33 cellular contexts compared by ENCODE assay signal in genomic region chr4:27068151-27068862, GRCh38.
DNase-seq lines count a peak whose midpoint lies in the region; ATAC-seq, FAIRE-seq and TF ChIP-seq lines count a peak whose summit lies in the region.
"Had no signal": no experiment of that assay in that cellular context is flagged by ENCODE, and none has a peak within 500 bp of the region (broad histone marks: within the 10 kb centered on the region; RNA-seq: fewer than 3 reads in every experiment).

No MANE protein-coding gene starts in this region.

- ATAC-seq in activated CD8-positive, alpha-beta memory T cell treated with anti-CD3 and anti-CD28 coated beads, Interleukin-2, amount 10 ng/mL, durations not matched to agents 7 days and 5 days: no peak
- ATAC-seq in HepG2: peak; percentile 66
- no peak for ATAC-seq in GM21619 (IDR thresholded peaks at IDR 0.05; ENCODE audit: unreplicated experiment)
- no peak for ATAC-seq in HG03039 (IDR thresholded peaks at IDR 0.05; ENCODE audit: unreplicated experiment)
- ATAC-seq: activated naive CD4-positive, alpha-beta T cell treated with anti-CD3 and anti-CD28 coated beads, Interleukin-2, amount 50 U/mL, for 72 hours; left lobe of liver; naive thymus-derived CD4-positive, alpha-beta T cell; psoas muscle had no signal

- H3K4me3 ChIP-seq in HepG2 (replicated peaks in 1 of 3; ENCODE audit: insufficient read depth in 1 of 3, low read depth in 2 of 3, low read length in 3 of 3): no peak overlapping the region
- H3K4me3 ChIP-seq: breast epithelium, HAP-1, Peyer's patch, psoas muscle, tibial nerve had no signal

- CTCF ChIA-PET in activated CD8-positive, alpha-beta memory T cell treated with anti-CD3 and anti-CD28 coated beads, Interleukin-2, amount 10 ng/mL, durations not matched to agents 7 days and 5 days (lab: Charles Lee): no interaction called here
- CTCF ChIA-PET in HepG2 (lab: Yijun Ruan, JAX; ENCODE audit: low intra/inter-chr PET ratio, low total read pairs): no interaction called here

- H3K9me3 ChIP-seq in HepG2 (ENCODE audit: low read length): no peaks in the 10 kb centered on the region
- H3K9me3 ChIP-seq: breast epithelium, HAP-1, Peyer's patch, psoas muscle, tibial nerve had no signal

- H3K4me3 Mint-ChIP-seq in activated CD8-positive, alpha-beta memory T cell treated with anti-CD3 and anti-CD28 coated beads, Interleukin-2, amount 10 ng/mL, durations not matched to agents 7 days and 5 days: no peak overlapping the region
- H3K4me3 Mint-ChIP-seq in activated naive CD8-positive, alpha-beta T cell treated with anti-CD3 and anti-CD28 coated beads for 36 hours: no peak overlapping the region
- H3K4me3 Mint-ChIP-seq: CD4-positive, alpha-beta T cell; naive thymus-derived CD4-positive, alpha-beta T cell had no signal

- WGBS in HepG2 (ENCODE audit: low lambda C conversion rate): 2% methylated on average over 12 of the region's 14 CpGs

- peaks cover 2% of the 10 kb centered on the region for H3K27me3 Mint-ChIP-seq in activated CD8-positive, alpha-beta memory T cell treated with anti-CD3 and anti-CD28 coated beads, Interleukin-2, amount 10 ng/mL, durations not matched to agents 7 days and 5 days
- peaks cover 10% of the 10 kb centered on the region for H3K27me3 Mint-ChIP-seq in activated naive CD8-positive, alpha-beta T cell treated with anti-CD3 and anti-CD28 coated beads for 36 hours

- intact Hi-C loops in HepG2 (cut with micrococcal nuclease; ENCODE audit: unreplicated experiment): no loop called here

- no peaks in the 10 kb centered on the region for H3K36me3 ChIP-seq in HepG2 (replicated peaks in 1 of 2; ENCODE audit: control insufficient read depth in 1 of 2, insufficient read depth in 2 of 2, low read length in 2 of 2)
- H3K36me3 ChIP-seq: breast epithelium, HAP-1, Peyer's patch, tibial nerve, WERI-Rb-1 had no signal

- H3K4me1 Mint-ChIP-seq in activated CD8-positive, alpha-beta memory T cell treated with anti-CD3 and anti-CD28 coated beads, Interleukin-2, amount 10 ng/mL, durations not matched to agents 7 days and 5 days: no peaks in the 10 kb centered on the region
- no peaks in the 10 kb centered on the region for H3K4me1 Mint-ChIP-seq in activated naive CD8-positive, alpha-beta T cell treated with anti-CD3 and anti-CD28 coated beads for 36 hours
- H3K4me1 Mint-ChIP-seq: naive thymus-derived CD4-positive, alpha-beta T cell had no signal

- TF ChIP-seq EP300 in HepG2 (IDR thresholded peaks at IDR 0.05; ENCODE audit: low read depth in 2 of 2, low read length in 2 of 2): no peak
- no peak for TF ChIP-seq EP300 in HepG2 (CRISPR knock-in tag; IDR thresholded peaks at IDR 0.05; ENCODE audit: borderline replicate concordance)

- POLR2A ChIA-PET in HepG2 (lab: Yijun Ruan, JAX): no interaction called here

- H4K20me1 ChIP-seq in HepG2 (ENCODE audit: insufficient read depth, low read length): no peaks in the 10 kb centered on the region

- no peak overlapping the region for H3K27ac Mint-ChIP-seq in activated CD8-positive, alpha-beta memory T cell treated with anti-CD3 and anti-CD28 coated beads, Interleukin-2, amount 10 ng/mL, durations not matched to agents 7 days and 5 days
- no peak overlapping the region for H3K27ac Mint-ChIP-seq in activated naive CD8-positive, alpha-beta T cell treated with anti-CD3 and anti-CD28 coated beads for 36 hours
- H3K27ac Mint-ChIP-seq: activated naive CD4-positive, alpha-beta T cell treated with anti-CD3 and anti-CD28 coated beads, Interleukin-2, amount 50 U/mL, for 72 hours; CD4-positive, alpha-beta T cell; naive thymus-derived CD4-positive, alpha-beta T cell had no signal

- H3K79me2 ChIP-seq in HepG2 (ENCODE audit: insufficient read depth, low read length): no peaks in the 10 kb centered on the region

- no peak for TF ChIP-seq POLR2A in HepG2 (IDR thresholded peaks at IDR 0.05; ENCODE audit: insufficient read depth in 1 of 2, low read depth in 2 of 2, low read length in 2 of 2)

- BruUV-seq in HepG2 (replicated peaks; lab: Mats Ljungman, UMichigan): no TSS peak

- no peak for TF ChIP-seq RAD21 in HepG2 (CRISPR knock-in tag; IDR thresholded peaks at IDR 0.05)

- FAIRE-seq in HepG2 (lab: Jason Lieb, UNC): no peak
- FAIRE-seq: GM12891 had no signal

- H3K4me2 ChIP-seq in HepG2 (ENCODE audit: low read depth, low read length): no peak overlapping the region

- H3K36me3 Mint-ChIP-seq in activated CD8-positive, alpha-beta memory T cell treated with anti-CD3 and anti-CD28 coated beads, Interleukin-2, amount 10 ng/mL, durations not matched to agents 7 days and 5 days: no peaks in the 10 kb centered on the region
- no peaks in the 10 kb centered on the region for H3K36me3 Mint-ChIP-seq in activated naive CD8-positive, alpha-beta T cell treated with anti-CD3 and anti-CD28 coated beads for 36 hours
- H3K36me3 Mint-ChIP-seq: activated naive CD4-positive, alpha-beta T cell treated with anti-CD3 and anti-CD28 coated beads, Interleukin-2, amount 50 U/mL, for 72 hours; naive thymus-derived CD4-positive, alpha-beta T cell had no signal

- in situ Hi-C loops in HepG2 (cut with HindIII; ENCODE audit: extremely low pct_ligation_motif_present, low pct_unique_long_range_greater_than_20kb): no loop called here

- H3K4me1 ChIP-seq in HepG2 (ENCODE audit: insufficient read depth, low read length): no peaks in the 10 kb centered on the region
- H3K4me1 ChIP-seq: breast epithelium, HAP-1, Peyer's patch, psoas muscle, tibial nerve had no signal

- no peak overlapping the region for H3K9ac ChIP-seq in HepG2 (ENCODE audit: insufficient read depth, low read depth, low read length)

- no peaks in the 10 kb centered on the region for H3K9me3 Mint-ChIP-seq in activated CD8-positive, alpha-beta memory T cell treated with anti-CD3 and anti-CD28 coated beads, Interleukin-2, amount 10 ng/mL, durations not matched to agents 7 days and 5 days (ENCODE audit: low read depth)
- no peaks in the 10 kb centered on the region for H3K9me3 Mint-ChIP-seq in activated naive CD8-positive, alpha-beta T cell treated with anti-CD3 and anti-CD28 coated beads for 36 hours

- peak; percentile 28 for DNase-seq in activated CD8-positive, alpha-beta memory T cell treated with anti-CD3 and anti-CD28 coated beads, Interleukin-2, amount 10 ng/mL, durations not matched to agents 7 days and 5 days
- DNase-seq in activated CD8-positive, alpha-beta memory T cell treated with anti-CD3 and anti-CD28 coated beads, Interleukin-2, amount 50 U/mL, for 48 hours: no peak
- DNase-seq in SKM-1 treated with dmso at 0.1 percent for 144 hours (lab: John Stamatoyannopoulos, UW; ENCODE audit: unreplicated experiment): peak; percentile 42
- DNase-seq in HepG2 (ENCODE audit: low spot score): no peak
- DNase-seq in ureter (ENCODE audit: low spot score): peak; percentile 34
- no peak for DNase-seq in activated naive CD8-positive, alpha-beta T cell treated with anti-CD3 and anti-CD28 coated beads for 36 hours
- DNase-seq: activated CD4-positive, alpha-beta T cell treated with anti-CD3 and anti-CD28 coated beads for 48 hours; activated effector memory CD4-positive, alpha-beta T cell treated with Interleukin-2 at 50 U/mL for 16 hours; CD4-positive, alpha-beta T cell; effector CD8-positive, alpha-beta T cell; erythroblast; glutamatergic neuron; Karpas-422; naive thymus-derived CD4-positive, alpha-beta T cell; NCI-H146; NCI-H2107; NCI-H345; NCI-H748 treated with DMSO at 0.1 percent for 48 hours; nucleus accumbens; Peyer's patch; psoas muscle; SIG-M5; stimulated activated CD4-positive, alpha-beta T cell treated with anti-CD3 and anti-CD28 coated beads, Interleukin-4, amount 100 ng/mL, for 24 hours; T-helper 9 cell; WERI-Rb-1 had no signal

- peaks cover 0 to 2% of the 10 kb centered on the region in 2 experiments; a peak in 2 of 5 replicates for H3K27me3 ChIP-seq in HepG2 (ENCODE audit: control insufficient read depth in 1 of 2, insufficient read depth in 2 of 2, low read length in 2 of 2)
- H3K27me3 ChIP-seq: breast epithelium, Peyer's patch, tibial nerve had no signal

- H3K27ac ChIP-seq in HepG2 (ENCODE audit: extremely low read length, insufficient read depth, low read length): no peak overlapping the region
- H3K27ac ChIP-seq: breast epithelium, Peyer's patch, psoas muscle, tibial nerve, WERI-Rb-1 had no signal

- H2AFZ ChIP-seq in HepG2 (ENCODE audit: low read length): no peak overlapping the region

- TF ChIP-seq CTCF in HepG2 (CRISPR knock-in tag; IDR thresholded peaks at IDR 0.05): no peak

TF ChIP-seq in HepG2, 621 proteins besides CTCF, POLR2A, EP300 and RAD21:
- TF ChIP-seq HNF4A (CRISPR knock-in tag; IDR thresholded peaks at IDR 0.05) (peak; percentile 32; the same call in 1 of the 2 replicates), BRCA1 (CRISPR knock-in tag; IDR thresholded peaks at IDR 0.05) (no peak)

Comparison
In these comparisons a context has a peak if more than half of its experiments do, and no peak if none do; other contexts are left out.
1. DNase-seq: peak in activated CD8-positive, alpha-beta memory T cell treated with anti-CD3 and anti-CD28 coated beads, Interleukin-2, amount 10 ng/mL, durations not matched to agents 7 days and 5 days (single experiment), SKM-1 treated with dmso at 0.1 percent for 144 hours (single experiment) and ureter (single experiment); none in activated CD8-positive, alpha-beta memory T cell treated with anti-CD3 and anti-CD28 coated beads, Interleukin-2, amount 50 U/mL, for 48 hours (single experiment), HepG2 (single experiment) and activated naive CD8-positive, alpha-beta T cell treated with anti-CD3 and anti-CD28 coated beads for 36 hours (single experiment).